18 cellular contexts compared by ENCODE assay signal in the genomic region with DNA sequence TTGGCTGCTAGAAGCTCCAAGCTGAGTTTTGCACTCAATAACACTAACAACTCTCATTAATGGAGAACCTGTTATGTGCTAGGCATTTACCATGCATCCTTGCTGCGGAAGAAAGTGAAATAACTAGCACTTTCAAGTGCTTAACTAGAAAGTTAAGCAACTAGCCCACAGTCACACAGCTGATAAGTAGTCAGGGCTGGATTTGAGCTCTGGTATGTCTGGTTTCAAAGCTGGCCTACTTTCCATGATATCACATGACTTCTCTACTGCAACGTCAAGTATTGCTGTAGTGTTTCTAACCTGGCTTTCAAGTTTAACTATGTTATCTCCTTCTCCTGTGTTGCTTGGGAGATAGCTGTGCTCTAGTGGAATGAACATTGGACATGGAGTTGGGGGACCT. TPM values are rescaled to one million over a fixed set of nuclear protein-coding genes. Genes with fewer than 3 reads are reported as not detected.
A peak's percentile ranks its signal among the peaks of the same experiment; 100 is the strongest.
DNase-seq lines count a peak whose midpoint lies in the region; ATAC-seq, FAIRE-seq and TF ChIP-seq lines count a peak whose summit lies in the region.
"Had no signal": no experiment of that assay in that cellular context is flagged by ENCODE, and none has a peak within 500 bp of the region (broad histone marks: within the 10 kb centered on the region; RNA-seq: fewer than 3 reads in every experiment).

No MANE protein-coding gene starts in this region.

- no peaks in the 10 kb centered on the region for H3K36me3 Mint-ChIP-seq in activated CD8-positive, alpha-beta T cell treated with anti-CD3 and anti-CD28 coated beads, Interleukin-2, amount 10 ng/mL, durations not matched to agents 7 days and 5 days (ENCODE audit: low read depth)
- H3K36me3 Mint-ChIP-seq in activated CD8-positive, alpha-beta T cell treated with anti-CD3 and anti-CD28 coated beads for 36 hours (ENCODE audit: low read depth), result no peaks in the 10 kb centered on the region

- peaks cover 19 to 45% (median 36%) of the 10 kb centered on the region in 4 donors for H3K4me1 ChIP-seq in stomach
- no peaks in the 10 kb centered on the region for H3K4me1 ChIP-seq in kidney (ENCODE audit: control insufficient read depth in 1 of 2, insufficient read depth in 1 of 2, low read depth in 1 of 2, low read length in 2 of 2)

- CTCF ChIA-PET in activated CD8-positive, alpha-beta T cell treated with anti-CD3 and anti-CD28 coated beads, Interleukin-2, amount 10 ng/mL, durations not matched to agents 7 days and 5 days (lab: Charles Lee), result interaction anchor here (0.9 to 1.7 kb wide), 6 partner anchors 16 to 247 kb away, joined by 3 to 7 read pairs (median 4); no protein-coding TSS in a partner anchor
- CTCF ChIA-PET in activated CD8-positive, alpha-beta T cell treated with anti-CD3 and anti-CD28 coated beads for 36 hours (lab: Charles Lee), result interaction anchor here (0.8 to 2.3 kb wide), 11 partner anchors 9 to 247 kb away, joined by 3 to 7 read pairs (median 3); no protein-coding TSS in a partner anchor

- H3K27ac ChIP-seq in stomach (peak overlapping the region in 3 of 5 donors; percentile 7 to 62 (median 37)), kidney (ENCODE audit: low read depth in 2 of 2, low read length in 2 of 2) (no peak overlapping the region)
- H3K27ac ChIP-seq: BLaER1 treated with 17β-estradiol and CSF1 and Interleukin-3, amounts not matched to agents 10 nM and 100 nM; transverse colon had no signal

- H3K4me1 Mint-ChIP-seq in activated CD8-positive, alpha-beta T cell treated with anti-CD3 and anti-CD28 coated beads, Interleukin-2, amount 10 ng/mL, durations not matched to agents 7 days and 5 days (ENCODE audit: low read depth), result peaks cover 8% of the 10 kb centered on the region
- H3K4me1 Mint-ChIP-seq in activated CD8-positive, alpha-beta T cell treated with anti-CD3 and anti-CD28 coated beads for 36 hours (ENCODE audit: low read depth), result no peaks in the 10 kb centered on the region
- H3K4me1 Mint-ChIP-seq: central memory CD8-positive, alpha-beta T cell had no signal

- TF ChIP-seq CTCF in activated CD8-positive, alpha-beta T cell treated with anti-CD3 and anti-CD28 coated beads for 36 hours (IDR thresholded peaks at IDR 0.05), result no peak
- no peak for TF ChIP-seq CTCF in stomach (IDR thresholded peaks at IDR 0.05)
- TF ChIP-seq CTCF in lower leg skin (IDR thresholded peaks at IDR 0.05), result no peak
- no peak for TF ChIP-seq CTCF in kidney (IDR thresholded peaks at IDR 0.05; ENCODE audit: borderline replicate concordance, extremely low read depth, insufficient read depth)

- intact Hi-C loops in activated CD8-positive, alpha-beta T cell treated with anti-CD3 and anti-CD28 coated beads for 36 hours (cut with micrococcal nuclease), result no loop called here
- intact Hi-C loops in stomach (cut with DNase I; ENCODE audit: low total_unique reads), result no loop called here
- intact Hi-C loops in lower leg skin (cut with DNase I; ENCODE audit: low total_unique reads), result no loop called here
- intact Hi-C loops in kidney (cut with DNase I), result no loop called here

- no peak for TF ChIP-seq EP300 in stomach (IDR thresholded peaks at IDR 0.05)

- H3K36me3 ChIP-seq in stomach (peaks cover 12 to 91% (median 84%) of the 10 kb centered on the region in 4 donors), kidney (ENCODE audit: control insufficient read depth in 1 of 2, insufficient read depth in 2 of 2, low read length in 2 of 2) (no peaks in the 10 kb centered on the region)
- H3K36me3 ChIP-seq: transverse colon had no signal

- peak; percentile 20 for ATAC-seq in activated CD8-positive, alpha-beta T cell treated with anti-CD3 and anti-CD28 coated beads, Interleukin-2, amount 10 ng/mL, durations not matched to agents 7 days and 5 days
- no peak for ATAC-seq in activated CD8-positive, alpha-beta T cell treated with anti-CD3 and anti-CD28 coated beads for 36 hours
- ATAC-seq: GM12878; mucosa of descending colon; stimulated activated naive B cell treated with anti-CD40 and anti-IgM and Interleukin-4, amounts not matched to agents 10 μg/mL and 1 μg/mL and 100 μg/mL, for 72 hours had no signal

- H3K9me3 Mint-ChIP-seq in activated CD8-positive, alpha-beta T cell treated with anti-CD3 and anti-CD28 coated beads, Interleukin-2, amount 10 ng/mL, durations not matched to agents 7 days and 5 days (ENCODE audit: insufficient read depth), result no peaks in the 10 kb centered on the region
- H3K9me3 Mint-ChIP-seq in activated CD8-positive, alpha-beta T cell treated with anti-CD3 and anti-CD28 coated beads for 36 hours, result no peaks in the 10 kb centered on the region
- H3K9me3 Mint-ChIP-seq: central memory CD8-positive, alpha-beta T cell; stimulated activated naive B cell treated with anti-CD40 and anti-IgM and Interleukin-4, amounts not matched to agents 10 μg/mL and 1 μg/mL and 100 μg/mL, for 72 hours had no signal

- H3K27me3 ChIP-seq in stomach, result no peaks in the 10 kb centered on the region
- H3K27me3 ChIP-seq: BLaER1 treated with 17β-estradiol and CSF1 and Interleukin-3, amounts not matched to agents 10 nM and 100 nM; transverse colon had no signal

- WGBS in stomach, 5 donors, result 17 to 51% (median 39%) methylated on average over 2 of the region's 2 CpGs
- 56 to 59% methylated on average over 2 of the region's 2 CpGs for WGBS in lower leg skin, 2 donors

- H3K9me3 ChIP-seq in stomach (no peaks in the 10 kb centered on the region), kidney (ENCODE audit: control insufficient read depth in 1 of 2, low read length in 2 of 2) (no peaks in the 10 kb centered on the region)
- H3K9me3 ChIP-seq: BLaER1 treated with 17β-estradiol and CSF1 and Interleukin-3, amounts not matched to agents 10 nM and 100 nM; mucosa of descending colon; transverse colon had no signal

- H3K4me3 ChIP-seq in stomach (no peak overlapping the region), lower leg skin (ENCODE audit: low read depth, poor library complexity, severe bottlenecking) (no peak overlapping the region), kidney (ENCODE audit: low read length in 2 of 2) (no peak overlapping the region)
- H3K4me3 ChIP-seq: BLaER1 treated with 17β-estradiol and CSF1 and Interleukin-3, amounts not matched to agents 10 nM and 100 nM; GM12878; mucosa of descending colon; transverse colon had no signal

- H3K4me3 Mint-ChIP-seq in activated CD8-positive, alpha-beta T cell treated with anti-CD3 and anti-CD28 coated beads, Interleukin-2, amount 10 ng/mL, durations not matched to agents 7 days and 5 days, result no peak overlapping the region
- no peak overlapping the region for H3K4me3 Mint-ChIP-seq in activated CD8-positive, alpha-beta T cell treated with anti-CD3 and anti-CD28 coated beads for 36 hours
- H3K4me3 Mint-ChIP-seq: central memory CD8-positive, alpha-beta T cell; stimulated activated naive B cell treated with anti-CD40 and anti-IgM and Interleukin-4, amounts not matched to agents 10 μg/mL and 1 μg/mL and 100 μg/mL, for 72 hours had no signal

- no peaks in the 10 kb centered on the region for H3K27me3 Mint-ChIP-seq in activated CD8-positive, alpha-beta T cell treated with anti-CD3 and anti-CD28 coated beads, Interleukin-2, amount 10 ng/mL, durations not matched to agents 7 days and 5 days (ENCODE audit: low read depth)
- no peaks in the 10 kb centered on the region for H3K27me3 Mint-ChIP-seq in activated CD8-positive, alpha-beta T cell treated with anti-CD3 and anti-CD28 coated beads for 36 hours
- H3K27me3 Mint-ChIP-seq: stimulated activated naive B cell treated with anti-CD40 and anti-IgM and Interleukin-4, amounts not matched to agents 10 μg/mL and 1 μg/mL and 100 μg/mL, for 72 hours had no signal

- H3K27ac Mint-ChIP-seq in activated CD8-positive, alpha-beta T cell treated with anti-CD3 and anti-CD28 coated beads, Interleukin-2, amount 10 ng/mL, durations not matched to agents 7 days and 5 days, result no peak overlapping the region
- H3K27ac Mint-ChIP-seq in activated CD8-positive, alpha-beta T cell treated with anti-CD3 and anti-CD28 coated beads for 36 hours, result no peak overlapping the region

- FAIRE-seq in kidney (lab: Jason Lieb, UNC), result no peak
- FAIRE-seq: A204.1, GM12878 had no signal

- POLR2A ChIA-PET in activated CD8-positive, alpha-beta T cell treated with anti-CD3 and anti-CD28 coated beads, Interleukin-2, amount 10 ng/mL, durations not matched to agents 7 days and 5 days (lab: Charles Lee), result interaction anchor here (0.8 to 1.1 kb wide), 2 partner anchors 11 to 103 kb away, joined by 3 read pairs; no protein-coding TSS in a partner anchor
- POLR2A ChIA-PET in activated CD8-positive, alpha-beta T cell treated with anti-CD3 and anti-CD28 coated beads for 36 hours (lab: Charles Lee), result interaction anchor here (1.3 to 2.4 kb wide), 2 partner anchors 10 to 35 kb away, joined by 3 to 8 read pairs; no protein-coding TSS in a partner anchor

- no peak overlapping the region for H3K9ac ChIP-seq in kidney (ENCODE audit: low read length in 2 of 2)
- H3K9ac ChIP-seq: BLaER1 treated with 17β-estradiol and CSF1 and Interleukin-3, amounts not matched to agents 10 nM and 100 nM had no signal

- TF ChIP-seq POLR2A in stomach (IDR thresholded peaks at IDR 0.05) (no peak), lower leg skin (IDR thresholded peaks at IDR 0.05) (no peak)

- DNase-seq in activated CD8-positive, alpha-beta T cell treated with anti-CD3 and anti-CD28 coated beads, Interleukin-2, amount 10 ng/mL, durations not matched to agents 7 days and 5 days, result no peak
- DNase-seq in activated CD8-positive, alpha-beta T cell treated with anti-CD3 and anti-CD28 coated beads for 36 hours, result no peak
- DNase-seq in fibroblast of peridontal ligament (ENCODE audit: extremely low read depth) (peak; percentile 40), stomach (no peak), lower leg skin (ENCODE audit: low spot score in 2 of 2) (no peak), kidney (no peak)
- DNase-seq: effector CD4-positive, alpha-beta T cell; GDM1; hypothalamus; mucosa of descending colon; NCI-H446; stimulated activated naive B cell treated with anti-CD40 and anti-IgM and Interleukin-4, amounts not matched to agents 10 μg/mL and 1 μg/mL and 100 μg/mL, for 72 hours; transverse colon had no signal

RNA-seq across cellular contexts. Expression of a gene that starts 12.1 kb away (rescaled TPM):
- 1 to 10 TPM; 2.0 to 2.2 TPM for total RNA-seq in activated CD8-positive, alpha-beta T cell treated with anti-CD3 and anti-CD28 coated beads, Interleukin-2, amount 10 ng/mL, durations not matched to agents 7 days and 5 days
- 1 to 10 TPM; 3.9 to 4.7 TPM for total RNA-seq in activated CD8-positive, alpha-beta T cell treated with anti-CD3 and anti-CD28 coated beads for 36 hours
- total RNA-seq in stomach (10 to 100 TPM in 3 of 5 donors, 1 to 10 TPM in 2; 7.9 to 29.5 (median 13.4) TPM), lower leg skin (1 to 10 TPM; 4.4 to 7.4 (median 5.4) TPM), kidney (27.0 TPM)
- polyA plus RNA-seq in stomach (10 to 100 TPM; 25.8 to 33.6 (median 32.2) TPM), kidney (ENCODE audit: insufficient read depth, low read depth, low replicate concordance) (26.6 TPM)
- total RNA-seq: MCF 10A had no signal

RNA-seq across cellular contexts. Expression of a gene that starts 15.6 kb away (rescaled TPM):
- total RNA-seq in activated CD8-positive, alpha-beta T cell treated with anti-CD3 and anti-CD28 coated beads, Interleukin-2, amount 10 ng/mL, durations not matched to agents 7 days and 5 days, result under 1 TPM; 0.37 to 0.47 TPM
- 1 to 10 TPM; 1.1 to 1.3 TPM for total RNA-seq in activated CD8-positive, alpha-beta T cell treated with anti-CD3 and anti-CD28 coated beads for 36 hours
- total RNA-seq in stomach (100 to 1,000 TPM in 1 of 5 donors, 10 to 100 TPM in 3, 1 to 10 TPM in 1; 8.4 to 142 (median 29.2) TPM), lower leg skin (10 to 100 TPM in 1 of 4 donors, 1 to 10 TPM in 3; 2.9 to 13.7 (median 5.3) TPM), kidney (19.1 TPM)
- polyA plus RNA-seq in stomach (10 to 100 TPM in 2 of 3 donors, 1 to 10 TPM in 1; 8.4 to 62.9 (median 25.2) TPM), kidney (ENCODE audit: insufficient read depth, low read depth, low replicate concordance) (17.2 TPM)

RNA-seq across cellular contexts. Expression of a gene that starts 25.9 kb away (rescaled TPM):
- 100 to 1,000 TPM; 136 to 139 TPM for total RNA-seq in activated CD8-positive, alpha-beta T cell treated with anti-CD3 and anti-CD28 coated beads, Interleukin-2, amount 10 ng/mL, durations not matched to agents 7 days and 5 days
- 100 to 1,000 TPM in 1 of 2 experiments, 10 to 100 TPM in 1; 93.2 to 101 TPM for total RNA-seq in activated CD8-positive, alpha-beta T cell treated with anti-CD3 and anti-CD28 coated beads for 36 hours
- total RNA-seq in stomach (10 to 100 TPM; 27.4 to 97.0 (median 80.8) TPM), lower leg skin (100 to 1,000 TPM in 1 of 4 donors, 10 to 100 TPM in 3; 62.1 to 101 (median 81.8) TPM), kidney (130 TPM)
- polyA plus RNA-seq in stomach (100 to 1,000 TPM in 1 of 3 donors, 10 to 100 TPM in 2; 31.2 to 122 (median 50.1) TPM), kidney (ENCODE audit: insufficient read depth, low read depth, low replicate concordance) (139 TPM)

RNA-seq across cellular contexts. Expression of a gene that starts 31.7 kb away (rescaled TPM):
- total RNA-seq in activated CD8-positive, alpha-beta T cell treated with anti-CD3 and anti-CD28 coated beads, Interleukin-2, amount 10 ng/mL, durations not matched to agents 7 days and 5 days, result 100 to 1,000 TPM; 214 to 222 TPM
- total RNA-seq in activated CD8-positive, alpha-beta T cell treated with anti-CD3 and anti-CD28 coated beads for 36 hours, result 100 to 1,000 TPM; 196 to 201 TPM
- 1 to 10 TPM in 3 of 5 donors, not detected in 2; 1.6 to 2.8 (median 2.3) TPM for total RNA-seq in stomach
- polyA plus RNA-seq in stomach, result 1 to 10 TPM; 1.1 to 1.2 (median 1.1) TPM
- total RNA-seq in lower leg skin, result 1 to 10 TPM in 3 of 4 donors, under 1 TPM in 1; 0.42 to 2.7 (median 1.8) TPM
- 6.7 TPM for total RNA-seq in kidney
- 0.24 TPM for polyA plus RNA-seq in kidney (ENCODE audit: insufficient read depth, low read depth, low replicate concordance)
- total RNA-seq: MCF 10A had no signal

RNA-seq across cellular contexts. Expression of a gene that starts 33.4 kb away (rescaled TPM):
- 100 to 1,000 TPM; 161 TPM for total RNA-seq in activated CD8-positive, alpha-beta T cell treated with anti-CD3 and anti-CD28 coated beads, Interleukin-2, amount 10 ng/mL, durations not matched to agents 7 days and 5 days
- 100 to 1,000 TPM; 142 to 150 TPM for total RNA-seq in activated CD8-positive, alpha-beta T cell treated with anti-CD3 and anti-CD28 coated beads for 36 hours
- total RNA-seq in stomach, result 10 to 100 TPM in 4 of 5 donors, 1 to 10 TPM in 1; 3.5 to 71.9 (median 41.9) TPM
- 10 to 100 TPM; 54.7 to 86.1 (median 67.2) TPM for polyA plus RNA-seq in stomach
- 100 to 1,000 TPM in 3 of 4 donors, 10 to 100 TPM in 1; 75.3 to 119 (median 108) TPM for total RNA-seq in lower leg skin
- 72.1 TPM for total RNA-seq in kidney
- 70.7 TPM for polyA plus RNA-seq in kidney (ENCODE audit: insufficient read depth, low read depth, low replicate concordance)

Comparison
In these comparisons a context has a peak if more than half of its experiments do, and no peak if none do; other contexts are left out.
1. H3K27ac ChIP-seq: peak in stomach (3 of 5); none in kidney (0 of 2).